8 cellular contexts compared by ENCODE assay signal in genomic region chr7:138001529-138002095, GRCh38. TPM values are rescaled to one million over a fixed set of nuclear protein-coding genes. Genes with fewer than 3 reads are reported as not detected.
DNase-seq lines count a peak whose midpoint lies in the region; ATAC-seq, FAIRE-seq and TF ChIP-seq lines count a peak whose summit lies in the region.

CREB3L2 (minus strand) TSS chr7:138002086; CDS start chr7:138001705, 381 bp downstream.

- TSS peak; percentile 46 for BruUV-seq in Caco-2 (replicated peaks; lab: Mats Ljungman, UMichigan)

- H3K27ac ChIP-seq in small intestine (ENCODE audit: low read depth in 1 of 2, low read length in 1 of 2): peak within 1 kb of the TSS; percentile 94 to 97

- POLR2A ChIA-PET in Caco-2 (lab: Charles Lee): interaction anchor here (1.2 to 1.9 kb wide), 3 partner anchors 10 to 48 kb away, joined by 4 to 22 read pairs (median 6); no protein-coding TSS in a partner anchor

- H3K9ac ChIP-seq in iPS-15b (ENCODE audit: low read depth, low read length): peak within 1 kb of the TSS; percentile 79

- no peaks in the 10 kb centered on the region for H3K9me3 Mint-ChIP-seq in Caco-2 (ENCODE audit: unreplicated experiment)
- H3K9me3 Mint-ChIP-seq in T-helper 2 cell treated with Interferon-gamma antibody and Interleukin-4, amounts not matched to agents 5 μg/mL and 100 μg/mL, for 36 hours: no peaks in the 10 kb centered on the region

- H3K4me3 ChIP-seq in Caco-2 (ENCODE audit: low read depth, low read length) (peak within 1 kb of the TSS; percentile 100), astrocyte of the cerebellum (ENCODE audit: low read depth, low read length) (peak within 1 kb of the TSS; percentile 99), iPS-15b (ENCODE audit: low read depth, low read length) (peak within 1 kb of the TSS; percentile 95), small intestine (ENCODE audit: low read depth in 1 of 2, low read length in 2 of 2) (peak within 1 kb of the TSS; percentile 67 to 75)
- peak within 1 kb of the TSS; percentile 93 for H3K4me3 ChIP-seq in Jurkat, Clone E6-1 (ENCODE audit: low read length)

- TF ChIP-seq CTCF in Caco-2 (IDR thresholded peaks at IDR 0.05; ENCODE audit: insufficient read depth in 1 of 2, low read depth in 1 of 2, low read length in 1 of 2, severe bottlenecking in 1 of 2, unreplicated experiment in 1 of 2) (no peak), astrocyte of the cerebellum (IDR thresholded peaks at IDR 0.05; ENCODE audit: low read depth, low read length, missing control alignments) (no peak)

- peaks cover 22% of the 10 kb centered on the region for H3K4me1 Mint-ChIP-seq in Caco-2 (ENCODE audit: low read depth, unreplicated experiment)
- peaks cover 42% of the 10 kb centered on the region for H3K4me1 Mint-ChIP-seq in T-helper 2 cell treated with Interferon-gamma antibody and Interleukin-4, amounts not matched to agents 5 μg/mL and 100 μg/mL, for 36 hours (ENCODE audit: low read depth)

- H3K36me3 ChIP-seq in Caco-2 (ENCODE audit: control insufficient read depth, insufficient read depth, low read length): peaks cover 3% of the 10 kb centered on the region; the same call in 1 of the 2 replicates
- no peaks in the 10 kb centered on the region for H3K36me3 ChIP-seq in iPS-15b (ENCODE audit: control insufficient read depth, insufficient read depth, low read length)
- H3K36me3 ChIP-seq in small intestine (ENCODE audit: control insufficient read depth in 2 of 2, insufficient read depth in 2 of 2, low read length in 2 of 2): no peaks in the 10 kb centered on the region

- H3K27ac Mint-ChIP-seq in Caco-2 (ENCODE audit: unreplicated experiment): peak within 1 kb of the TSS; percentile 91
- H3K27ac Mint-ChIP-seq in T-helper 2 cell treated with Interferon-gamma antibody and Interleukin-4, amounts not matched to agents 5 μg/mL and 100 μg/mL, for 36 hours: peak within 1 kb of the TSS; percentile 93

- intact Hi-C loops in Caco-2 (cut with micrococcal nuclease; ENCODE audit: unreplicated experiment): loop anchor here (1.0 to 2.0 kb wide), 8 partner anchors 9 to 737 kb away; partner anchors contain the start of gene TRIM24

- H3K27me3 Mint-ChIP-seq in Caco-2 (ENCODE audit: insufficient read depth, unreplicated experiment): no peaks in the 10 kb centered on the region
- no peaks in the 10 kb centered on the region for H3K27me3 Mint-ChIP-seq in T-helper 2 cell treated with Interferon-gamma antibody and Interleukin-4, amounts not matched to agents 5 μg/mL and 100 μg/mL, for 36 hours (ENCODE audit: low read depth)

- FAIRE-seq in small intestine (lab: Jason Lieb, UNC): no peak

- peak; percentile 29 for ATAC-seq in GM21423 (IDR thresholded peaks at IDR 0.05; ENCODE audit: unreplicated experiment)

- in situ Hi-C loops in astrocyte of the cerebellum (cut with HindIII; ENCODE audit: low sequenced_read_pairs): no loop called here

- peak; percentile 74 to 78 for DNase-seq in Caco-2
- DNase-seq in Jurkat, Clone E6-1 (ENCODE audit: low read depth, low spot score): no peak
- DNase-seq in T-helper 2 cell treated with Interferon-gamma antibody and Interleukin-4, amounts not matched to agents 5 μg/mL and 100 μg/mL, for 36 hours (ENCODE audit: low spot score): peak; percentile 63
- DNase-seq in astrocyte of the cerebellum (ENCODE audit: low read depth): no peak
- peak; percentile 57 for DNase-seq in small intestine
- no peak for DNase-seq in epidermal melanocyte (ENCODE audit: insufficient read length, low spot score)

- H3K9me3 ChIP-seq in Caco-2 (no peaks in the 10 kb centered on the region), iPS-15b (ENCODE audit: control insufficient read depth, insufficient read depth, low read length) (no peaks in the 10 kb centered on the region), small intestine (ENCODE audit: control insufficient read depth, low read depth) (no peaks in the 10 kb centered on the region)

- WGBS in small intestine, 3 donors: 0% methylated on average over 45 to 47 of the region's 47 CpGs

- H3K27me3 ChIP-seq in Caco-2 (replicated peaks; ENCODE audit: control insufficient read depth, insufficient read depth, low read length): no peaks in the 10 kb centered on the region
- H3K27me3 ChIP-seq in iPS-15b (ENCODE audit: control insufficient read depth, insufficient read depth, low read length): no peaks in the 10 kb centered on the region
- no peaks in the 10 kb centered on the region for H3K27me3 ChIP-seq in small intestine (ENCODE audit: control insufficient read depth in 2 of 2, insufficient read depth in 2 of 2, low read length in 2 of 2)

- peaks cover 27% of the 10 kb centered on the region for H3K4me1 ChIP-seq in Caco-2
- H3K4me1 ChIP-seq in iPS-15b (ENCODE audit: control insufficient read depth, insufficient read depth, low read length): peaks cover 16% of the 10 kb centered on the region
- peaks cover 8 to 9% of the 10 kb centered on the region in 2 donors for H3K4me1 ChIP-seq in small intestine (ENCODE audit: control insufficient read depth in 2 of 2, insufficient read depth in 1 of 2, low read depth in 1 of 2, low read length in 1 of 2)

- CTCF ChIA-PET in Caco-2 (lab: Charles Lee): interaction anchor here (0.7 to 1.9 kb wide), 12 partner anchors 9 to 160 kb away, joined by 3 to 11 read pairs (median 4); no protein-coding TSS in a partner anchor

- peaks cover 28% of the 10 kb centered on the region for H3K36me3 Mint-ChIP-seq in Caco-2 (ENCODE audit: insufficient read depth, unreplicated experiment)
- H3K36me3 Mint-ChIP-seq in T-helper 2 cell treated with Interferon-gamma antibody and Interleukin-4, amounts not matched to agents 5 μg/mL and 100 μg/mL, for 36 hours (ENCODE audit: low read depth): peaks cover 19% of the 10 kb centered on the region

- peak within 1 kb of the TSS; percentile 93 for H3K4me3 Mint-ChIP-seq in Caco-2 (ENCODE audit: unreplicated experiment)
- H3K4me3 Mint-ChIP-seq in T-helper 2 cell treated with Interferon-gamma antibody and Interleukin-4, amounts not matched to agents 5 μg/mL and 100 μg/mL, for 36 hours: peak within 1 kb of the TSS; percentile 89

RNA-seq across cellular contexts. Expression of gene CREB3L2, which starts in this region (rescaled TPM):
- 106 and 123 TPM in 2 replicates for total RNA-seq in Caco-2 (2022)
- polyA plus RNA-seq in Jurkat, Clone E6-1 (2012; ENCODE audit: insufficient read depth, insufficient read length): 3.4 TPM
- polyA plus RNA-seq in small intestine: 10 to 100 TPM in 2 of 3 donors, 1 to 10 TPM in 1; 8.9 to 11.7 (median 11.0) TPM

Comparison
In these comparisons a context has a peak if more than half of its experiments do, and no peak if none do; other contexts are left out.
1. DNase-seq: peak in Caco-2 (2 of 2), T-helper 2 cell treated with Interferon-gamma antibody and Interleukin-4, amounts not matched to agents 5 μg/mL and 100 μg/mL, for 36 hours (single experiment) and small intestine (single experiment); none in Jurkat, Clone E6-1 (single experiment), astrocyte of the cerebellum (single experiment) and epidermal melanocyte (single experiment).
2. Peak in every context shown above with its lines, with median percentiles within 50 percentile points of each other: H3K4me3 ChIP-seq.